1 cellular context compared by ENCODE assay signal in the genomic region with DNA sequence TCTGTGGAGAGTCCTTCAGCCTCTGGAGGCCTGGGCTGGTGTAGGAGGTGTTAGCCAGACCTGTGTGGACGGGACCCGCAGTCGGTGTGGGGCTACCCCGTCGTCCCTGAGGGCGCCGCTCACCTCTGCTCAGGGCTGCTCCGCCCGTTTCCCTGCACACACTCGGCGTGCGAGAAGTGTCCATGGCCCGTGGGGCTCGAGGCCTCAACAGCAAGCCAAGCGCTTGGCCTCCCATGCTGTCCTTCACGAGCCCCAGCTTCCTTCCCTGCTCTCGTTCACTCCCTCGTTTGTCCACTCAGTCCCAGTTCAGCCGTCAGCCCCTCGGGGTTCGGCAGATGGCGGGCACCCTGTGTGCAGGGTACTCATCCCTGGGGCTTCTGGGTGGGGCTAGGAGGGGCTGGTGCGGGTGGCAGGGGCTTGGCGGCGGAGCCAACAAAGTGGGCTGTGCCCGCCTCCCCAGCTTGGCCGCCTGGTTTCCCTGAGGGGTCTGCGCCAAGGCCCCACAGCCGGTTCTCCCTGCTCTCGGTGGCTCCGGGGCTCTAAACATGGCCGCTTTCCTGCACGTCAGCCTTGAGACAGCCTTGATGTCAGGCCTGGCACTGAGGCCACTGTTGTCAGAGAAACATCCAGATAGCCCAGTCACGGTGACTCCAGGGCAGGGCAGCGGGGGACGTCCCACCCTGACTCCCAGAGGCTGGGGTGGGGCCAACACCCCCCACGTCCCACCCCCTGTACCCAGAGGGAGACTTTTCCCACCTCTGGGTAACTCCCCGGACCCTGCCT.
TF ChIP-seq lines count a peak whose summit lies in the region.

No MANE protein-coding gene starts in this region.

TF ChIP-seq in Ishikawa, 13 proteins besides CTCF, POLR2A, EP300 and RAD21:
- no peak for TF ChIP-seq TEAD4 (IDR thresholded peaks at IDR 0.05)
- no peak for TF ChIP-seq YY1 (IDR thresholded peaks at IDR 0.05; ENCODE audit: low read depth)
- no peak for TF ChIP-seq CREB1 (IDR thresholded peaks at IDR 0.05; ENCODE audit: low read depth)
- 0 out of 2 replicates have a peak, but pooled peaks have one; percentile 32 for TF ChIP-seq ZBTB7A (IDR thresholded peaks at IDR 0.05; ENCODE audit: low read depth)
